Comparison of ENCODE assay signal across 8 cellular contexts in genomic region chr7:140326116-140326928, GRCh38.
A peak's percentile ranks its signal among the peaks of the same experiment; 100 is the strongest.
DNase-seq lines count a peak whose midpoint lies in the region; ATAC-seq and TF ChIP-seq lines count a peak whose summit lies in the region.

No MANE protein-coding gene starts in this region.

- H3K27ac ChIP-seq in SJCRH30: no peak overlapping the region
- no peak overlapping the region for H3K27ac ChIP-seq in adrenal gland
- peak overlapping the region; percentile 43 for H3K27ac ChIP-seq in cardiac muscle cell

- H3K27me3 ChIP-seq in SJCRH30: no peaks in the 10 kb centered on the region
- no peaks in the 10 kb centered on the region for H3K27me3 ChIP-seq in adrenal gland
- no peaks in the 10 kb centered on the region for H3K27me3 ChIP-seq in cardiac muscle cell

- H3K4me3 ChIP-seq in SJCRH30 (no peak overlapping the region), adrenal gland (no peak overlapping the region), cardiac muscle cell (no peak overlapping the region)

- ATAC-seq in GM19467 (IDR thresholded peaks at IDR 0.05; ENCODE audit: unreplicated experiment): no peak
- ATAC-seq in GM21360 (IDR thresholded peaks at IDR 0.05; ENCODE audit: unreplicated experiment): no peak

- H3K36me3 ChIP-seq in SJCRH30 (no peaks in the 10 kb centered on the region), adrenal gland (replicated peaks in 1 of 2) (no peaks in the 10 kb centered on the region), cardiac muscle cell (no peaks in the 10 kb centered on the region)

- 17 to 30% (median 27%) methylated on average over 12 to 16 of the region's 16 CpGs for WGBS in adrenal gland, 4 donors

- no peak for TF ChIP-seq POLR2A in adrenal gland (IDR thresholded peaks at IDR 0.05)

- TF ChIP-seq CTCF in adrenal gland (IDR thresholded peaks at IDR 0.05) (peak; percentile 53 to 73 (median 66)), cardiac muscle cell (IDR thresholded peaks at IDR 0.05; ENCODE audit: low read depth, low read length) (peak; percentile 83)

- DNase-seq in D341Med (ENCODE audit: low spot score) (peak; percentile 77), HuH-7.5 (ENCODE audit: low spot score) (peak; percentile 76), SJCRH30 (peak; percentile 12 to 44), adrenal gland (peak; percentile 59 to 86 (median 71)), cardiac muscle cell (ENCODE audit: low read depth in 1 of 2, low spot score in 1 of 2) (peak; percentile 74 to 77), posterior vena cava (ENCODE audit: low spot score) (peak; percentile 86)

- H3K9me3 ChIP-seq in SJCRH30 (replicated peaks) (no peaks in the 10 kb centered on the region), adrenal gland (replicated peaks in 1 of 3) (no peaks in the 10 kb centered on the region), cardiac muscle cell (ENCODE audit: low read depth) (no peaks in the 10 kb centered on the region)

- no peaks in the 10 kb centered on the region for H3K4me1 ChIP-seq in SJCRH30
- peaks cover 0 to 11% of the 10 kb centered on the region in 2 donors for H3K4me1 ChIP-seq in adrenal gland (replicated peaks in 1 of 2)
- peaks cover 18% of the 10 kb centered on the region for H3K4me1 ChIP-seq in cardiac muscle cell (ENCODE audit: low read depth)

- intact Hi-C loops in adrenal gland (cut with DNase I) (loop anchor here in 1 of 2 donors (5.0 kb wide), 1 partner anchor 149 kb away; the partner anchor contains the start of gene KDM7A), posterior vena cava (cut with DNase I) (loop anchor here (10.0 kb wide), 1 partner anchor 152 kb away; the partner anchor contains the start of gene KDM7A (in 2 of the 2))

Comparison
In these comparisons a context has a peak if more than half of its experiments do, and no peak if none do; other contexts are left out.
1. DNase-seq: peak in every context shown above with its lines; median percentile 86 in posterior vena cava; 77 in D341Med; 76 in HuH-7.5; 76 in cardiac muscle cell; 71 in adrenal gland; 28 in SJCRH30.